ENCODE assay signal across 8 cellular contexts in genomic region chr12:57230381-57231155, GRCh38. TPM values are rescaled to one million over a fixed set of nuclear protein-coding genes. Genes with fewer than 3 reads are reported as not detected.
A peak's percentile ranks its signal among the peaks of the same experiment; 100 is the strongest.
DNase-seq lines count a peak whose midpoint lies in the region; FAIRE-seq and TF ChIP-seq lines count a peak whose summit lies in the region.

No MANE protein-coding gene starts in this region.

- no peak overlapping the region for H3K27ac ChIP-seq in colonic mucosa

- intact Hi-C loops in colonic mucosa (cut with DNase I) = no loop called here

- H3K36me3 ChIP-seq in colonic mucosa = peaks cover 9% of the 10 kb centered on the region
- H3K36me3 ChIP-seq in mucosa of stomach (ENCODE audit: control insufficient read depth, insufficient read depth, low read length) = peaks cover 6% of the 10 kb centered on the region

- no peaks in the 10 kb centered on the region for H3K9me3 ChIP-seq in colonic mucosa
- no peaks in the 10 kb centered on the region for H3K9me3 ChIP-seq in mucosa of stomach (ENCODE audit: control insufficient read depth, low read length)

- H3K4me3 ChIP-seq in AG09309 (ENCODE audit: control insufficient read depth, low read depth, low read length) (peak overlapping the region; percentile 67), colonic mucosa (peak overlapping the region; percentile 71), mucosa of stomach (ENCODE audit: low read length) (peak overlapping the region; percentile 88)
- H3K4me3 ChIP-seq in Jurkat, Clone E6-1 (ENCODE audit: low read length) = peak overlapping the region; percentile 80

- H3K27me3 ChIP-seq in colonic mucosa (peaks cover 16% of the 10 kb centered on the region), mucosa of stomach (ENCODE audit: control insufficient read depth, insufficient read depth, low read length) (peaks cover 27% of the 10 kb centered on the region)

- FAIRE-seq in frontal cortex (lab: Jason Lieb, UNC) = no peak

- H3K4me1 ChIP-seq in colonic mucosa = peaks cover 5% of the 10 kb centered on the region
- H3K4me1 ChIP-seq in mucosa of stomach (ENCODE audit: control insufficient read depth, insufficient read depth, low read length) = peaks cover 29% of the 10 kb centered on the region

- TF ChIP-seq CTCF in AG09309 (IDR thresholded peaks at IDR 0.05; ENCODE audit: control insufficient read depth, insufficient read depth, low read depth, low read length, missing control alignments) (no peak), colonic mucosa (IDR thresholded peaks at IDR 0.05) (no peak)

- H3K9ac ChIP-seq in colonic mucosa (ENCODE audit: low read depth in 2 of 2, low read length in 2 of 2) = peak overlapping the region; percentile 64 to 90
- peak overlapping the region; percentile 77 for H3K9ac ChIP-seq in mucosa of stomach (ENCODE audit: low read length)

- DNase-seq in AG09309 (ENCODE audit: low read depth) (no peak), colonic mucosa (no peak), NCI-H2107 treated with DMSO at 0.1 percent for 48 hours (lab: John Stamatoyannopoulos, UW; ENCODE audit: unreplicated experiment) (no peak), frontal cortex (ENCODE audit: low spot score in 2 of 2) (no peak), NCI-H1417 treated with DMSO at 0.1 percent for 48 hours (lab: John Stamatoyannopoulos, UW) (no peak)
- DNase-seq in Jurkat, Clone E6-1 (ENCODE audit: low read depth, low spot score) = no peak
- DNase-seq in stimulated activated CD4-positive, alpha-beta T cell treated with anti-CD3 and anti-CD28 coated beads, Interleukin-2, amount 100 ng/mL, for 24 hours = no peak

RNA-seq across cellular contexts. Expression of gene SHMT2, which starts 1.1 kb away (rescaled TPM):
- polyA plus RNA-seq in Jurkat, Clone E6-1 (2012; ENCODE audit: insufficient read depth, insufficient read length) = 205 TPM
- total RNA-seq in colonic mucosa (100 to 1,000 TPM in 1 of 2 donors, 10 to 100 TPM in 1; 69.4 to 160 TPM), frontal cortex (28.9 TPM)

RNA-seq across cellular contexts. Expression of gene NXPH4, which starts 14.0 kb away (rescaled TPM):
- 6.3 TPM for polyA plus RNA-seq in Jurkat, Clone E6-1 (2012; ENCODE audit: insufficient read depth, insufficient read length)
- under 1 TPM in 1 of 2 donors, not detected in 1; 0.27 TPM for total RNA-seq in colonic mucosa
- total RNA-seq in frontal cortex = 0.82 TPM

RNA-seq across cellular contexts. Expression of gene STAC3, which starts 20.4 kb away (rescaled TPM):
- 9.1 TPM for polyA plus RNA-seq in Jurkat, Clone E6-1 (2012; ENCODE audit: insufficient read depth, insufficient read length)
- 1 to 10 TPM; 1.9 to 2.7 TPM for total RNA-seq in colonic mucosa
- total RNA-seq in frontal cortex = 1.6 TPM
